In the genomic region with DNA sequence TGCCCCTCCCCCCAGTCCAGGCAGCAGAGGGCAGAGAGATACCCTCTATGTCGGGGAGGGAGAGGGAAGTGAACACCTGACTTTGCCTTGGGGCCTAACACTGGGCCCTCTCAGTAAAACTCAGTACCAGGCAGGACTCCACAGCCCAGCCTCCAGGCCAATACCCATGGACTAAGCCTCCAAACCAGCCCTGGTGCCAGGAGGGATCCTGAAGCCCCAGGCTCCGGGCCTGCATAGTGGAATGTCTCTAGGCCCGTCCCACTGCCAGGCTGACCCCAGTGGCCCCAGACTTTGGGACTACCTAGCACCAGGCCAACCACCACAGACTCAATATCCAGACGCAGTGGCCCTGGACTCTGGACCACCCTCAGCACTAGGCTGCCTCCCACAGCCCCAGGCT, we compare ENCODE assay signal across 18 cellular contexts. TPM values are rescaled to one million over a fixed set of nuclear protein-coding genes. Genes with fewer than 3 reads are reported as not detected.
DNase-seq lines count a peak whose midpoint lies in the region; ATAC-seq and TF ChIP-seq lines count a peak whose summit lies in the region.
"Had no signal": no experiment of that assay in that cellular context is flagged by ENCODE, and none has a peak within 500 bp of the region (broad histone marks: within the 10 kb centered on the region; RNA-seq: fewer than 3 reads in every experiment).

No MANE protein-coding gene starts in this region.

- no peak overlapping the region for H4K5ac ChIP-seq in H9 (ENCODE audit: insufficient read length, low read depth, low read length)

- no peak for TF ChIP-seq CTCF in H9 (conservative IDR thresholded peaks at IDR 0.05)
- no peak for TF ChIP-seq CTCF in osteocyte (IDR thresholded peaks at IDR 0.05)

- no peak overlapping the region for H4K91ac ChIP-seq in H9 (ENCODE audit: insufficient read length, low read depth, low read length)

- no peaks in the 10 kb centered on the region for H3K79me2 ChIP-seq in H9 (ENCODE audit: insufficient read depth, low read length)

- WGBS in H9 (ENCODE audit: extremely low coverage, insufficient read length, low lambda C conversion rate): no CpG with 5 or more reads among the region's 4 CpGs

- no peaks in the 10 kb centered on the region for H3K4me1 ChIP-seq in H9 (ENCODE audit: insufficient read depth, low read length)
- H3K4me1 ChIP-seq: A549 had no signal

- H3K56ac ChIP-seq in H9 (ENCODE audit: insufficient read length, low read depth, low read length): no peak overlapping the region

- H3K4me2 ChIP-seq in H9 (ENCODE audit: insufficient read depth, insufficient read length, low read length): no peak overlapping the region
- H3K4me2 ChIP-seq: A549; BLaER1 treated with 17β-estradiol and CSF1 and Interleukin-3, amounts not matched to agents 10 nM and 100 nM had no signal

- H3K9ac ChIP-seq in H9 (ENCODE audit: extremely low read depth, insufficient read length, low read length): no peak overlapping the region
- H3K9ac ChIP-seq: BLaER1 treated with 17β-estradiol and CSF1 and Interleukin-3, amounts not matched to agents 10 nM and 100 nM had no signal

- H2AFZ ChIP-seq in H9 (ENCODE audit: low read length): no peak overlapping the region

- no peak overlapping the region for H3K27ac ChIP-seq in H9 (ENCODE audit: insufficient read length, low read depth, low read length)
- H3K27ac ChIP-seq: 22Rv1; A549; BLaER1 treated with 17β-estradiol and CSF1 and Interleukin-3, amounts not matched to agents 10 nM and 100 nM; C4-2B had no signal

- H3K4me3 Mint-ChIP-seq in H9: no peak overlapping the region
- H3K4me3 Mint-ChIP-seq in osteocyte (ENCODE audit: unreplicated experiment): no peak overlapping the region
- H3K4me3 Mint-ChIP-seq: B cell; CD4-positive, alpha-beta T cell; CD8-positive, alpha-beta T cell had no signal

- H3K4ac ChIP-seq in H9 (ENCODE audit: low read depth, low read length): no peak overlapping the region

- ATAC-seq in Right ventricle myocardium inferior (no peak), Right ventricle myocardium superior (ENCODE audit: poor library complexity) (no peak)
- ATAC-seq: A549; CD8-positive, alpha-beta T cell had no signal

- no peak overlapping the region for H4K8ac ChIP-seq in H9 (replicated peaks; ENCODE audit: insufficient read length, low read depth, low read length)

- H3K23ac ChIP-seq in H9 (ENCODE audit: insufficient read length, low read depth, low read length): no peak overlapping the region

- no peak overlapping the region for H2BK5ac ChIP-seq in H9 (ENCODE audit: insufficient read length, low read length)

- no peak overlapping the region for H3T11ph ChIP-seq in H9 (ENCODE audit: low read length)

- H3K9me3 ChIP-seq in H9 (ENCODE audit: control insufficient read depth, low read depth, low read length): no peaks in the 10 kb centered on the region
- H3K9me3 ChIP-seq: A549, Caco-2 had no signal

- no peak overlapping the region for H3K14ac ChIP-seq in H9 (ENCODE audit: insufficient read depth, low read length)

- peaks cover 10% of the 10 kb centered on the region for H3K27me3 Mint-ChIP-seq in H9 (ENCODE audit: low read depth)
- peaks cover 38% of the 10 kb centered on the region for H3K27me3 Mint-ChIP-seq in osteocyte (ENCODE audit: unreplicated experiment)
- H3K27me3 Mint-ChIP-seq: B cell; CD4-positive, alpha-beta T cell had no signal

- no peak overlapping the region for H3K27ac Mint-ChIP-seq in H9
- no peak overlapping the region for H3K27ac Mint-ChIP-seq in osteocyte (ENCODE audit: unreplicated experiment)
- H3K27ac Mint-ChIP-seq: B cell; CD4-positive, alpha-beta T cell; CD8-positive, alpha-beta T cell had no signal

- H3K36me3 Mint-ChIP-seq in H9 (ENCODE audit: insufficient read depth in 1 of 3, low read depth in 3 of 3) (no peaks in the 10 kb centered on the region), osteocyte (ENCODE audit: unreplicated experiment) (no peaks in the 10 kb centered on the region)
- H3K36me3 Mint-ChIP-seq: CD8-positive, alpha-beta T cell had no signal

- no peak overlapping the region for H2BK120ac ChIP-seq in H9 (ENCODE audit: low read depth, low read length, poor library complexity, severe bottlenecking)

- no peak overlapping the region for H2BK15ac ChIP-seq in H9 (ENCODE audit: low read depth, low read length)

- peak overlapping the region; percentile 60 for H2BK20ac ChIP-seq in H9 (ENCODE audit: low read depth, low read length, poor library complexity, severe bottlenecking)

- no peaks in the 10 kb centered on the region for H3K27me3 ChIP-seq in H9 (ENCODE audit: insufficient read depth, low read length)
- H3K27me3 ChIP-seq: BLaER1 treated with 17β-estradiol and CSF1 and Interleukin-3, amounts not matched to agents 10 nM and 100 nM had no signal

- DNase-seq in Right ventricle myocardium inferior (ENCODE audit: missing footprints) (peak; percentile 69), Right ventricle myocardium superior (no peak), H9 (no peak), osteocyte (ENCODE audit: extremely low spot score, unreplicated experiment) (peak; percentile 66), T1000 (lab: John Stamatoyannopoulos, UW) (no peak)
- DNase-seq in activated CD8-positive, alpha-beta memory T cell treated with anti-CD3 and anti-CD28 coated beads, Interleukin-2, amount 50 U/mL, for 4 hours: no peak
- DNase-seq: AML-193; Caco-2; Calu3; CD4-positive, alpha-beta T cell; CD8-positive, alpha-beta T cell; DMS79 treated with DMSO at 0.1 percent for 48 hours; GF-D8 had no signal

- no peak overlapping the region for H3K18ac ChIP-seq in H9 (ENCODE audit: insufficient read length, low read depth, low read length)

- H3K4me1 Mint-ChIP-seq in H9 (peaks cover 7 to 8% of the 10 kb centered on the region in 2 experiments), osteocyte (ENCODE audit: unreplicated experiment) (peaks cover 6% of the 10 kb centered on the region)

- no peaks in the 10 kb centered on the region for H3K79me1 ChIP-seq in H9 (ENCODE audit: insufficient read depth, low read depth, low read length, poor library complexity, severe bottlenecking)

- no peak overlapping the region for H2AK5ac ChIP-seq in H9 (ENCODE audit: insufficient read length, low read length)

- H3K9me3 Mint-ChIP-seq in H9: peaks cover 11 to 12% of the 10 kb centered on the region in 2 experiments; a peak in 3 of 5 replicates
- peaks cover 18% of the 10 kb centered on the region for H3K9me3 Mint-ChIP-seq in osteocyte (ENCODE audit: unreplicated experiment)
- H3K9me3 Mint-ChIP-seq: CD4-positive, alpha-beta T cell; CD8-positive, alpha-beta T cell had no signal

- H3K23me2 ChIP-seq in H9 (ENCODE audit: insufficient read length, low read depth, low read length, poor library complexity, severe bottlenecking): no peaks in the 10 kb centered on the region

- intact Hi-C loops in Right ventricle myocardium inferior (cut with DNase I): no loop called here
- intact Hi-C loops in Right ventricle myocardium superior (cut with DNase I): no loop called here

- no peaks in the 10 kb centered on the region for H4K20me1 ChIP-seq in H9 (ENCODE audit: control insufficient read depth, insufficient read depth, insufficient read length)
- H4K20me1 ChIP-seq: BLaER1 treated with 17β-estradiol and CSF1 and Interleukin-3, amounts not matched to agents 10 nM and 100 nM had no signal

- no peak overlapping the region for H2BK12ac ChIP-seq in H9 (ENCODE audit: insufficient read length, low read depth, low read length)

RNA-seq across cellular contexts. Expression of gene CRYGS, which starts 46.6 kb away (rescaled TPM):
- total RNA-seq in Right ventricle myocardium inferior (1.2 TPM), Right ventricle myocardium superior (1.1 TPM), H9 (2021) (0.83 and 1.0 TPM in 2 replicates), osteocyte (3.9 and 4.9 TPM in 2 replicates)

Comparison
In these comparisons a context has a peak if more than half of its experiments do, and no peak if none do; other contexts are left out.
1. DNase-seq: peak in Right ventricle myocardium inferior (single experiment) and osteocyte (single experiment); none in Right ventricle myocardium superior (single experiment), H9 (single experiment), activated CD8-positive, alpha-beta memory T cell treated with anti-CD3 and anti-CD28 coated beads, Interleukin-2, amount 50 U/mL, for 4 hours (single experiment) and T1000 (single experiment).